In the genomic region with DNA sequence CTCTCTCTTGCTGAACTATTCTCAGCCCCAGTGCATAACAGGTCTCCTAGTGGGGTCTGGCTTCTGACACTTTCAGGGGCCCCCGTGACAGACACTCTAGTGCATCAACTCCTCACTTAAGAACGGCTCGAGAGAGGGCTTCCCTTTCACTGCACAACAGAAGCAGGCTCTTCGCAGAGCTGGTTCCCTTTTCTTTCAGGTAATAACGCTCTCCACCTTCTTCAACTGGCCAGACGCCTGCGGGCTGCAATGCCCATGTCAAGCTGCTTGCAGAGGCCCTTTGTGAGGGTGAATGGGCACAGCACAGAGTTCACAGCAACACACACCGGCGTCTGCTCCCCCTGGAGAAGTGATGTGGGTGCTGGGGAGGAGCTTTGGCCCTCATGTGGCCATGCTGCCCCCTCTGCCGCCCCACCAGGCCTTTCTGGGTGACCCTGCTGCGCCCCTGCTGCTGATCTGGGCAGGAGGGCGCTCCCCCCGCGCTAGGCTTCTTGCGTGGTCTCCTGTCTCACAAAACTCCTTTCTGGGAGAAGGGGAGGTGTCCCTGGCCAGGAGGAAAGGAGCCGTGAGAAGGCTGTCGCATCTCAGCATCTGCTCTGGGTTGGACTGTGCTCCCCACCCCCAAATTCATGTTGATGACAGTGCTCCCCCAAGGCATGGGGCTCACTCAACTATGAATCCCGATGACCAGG, we compare ENCODE assay signal across 1 cellular context.
TF ChIP-seq lines count a peak whose summit lies in the region.

No MANE protein-coding gene starts in this region.

TF ChIP-seq in GM12878, 131 proteins besides CTCF, POLR2A, EP300 and RAD21:
- TF ChIP-seq LARP7 (IDR thresholded peaks at IDR 0.05) (no peak), POLR2AphosphoS2 (IDR thresholded peaks at IDR 0.05; ENCODE audit: low read depth, low read length) (0 out of 2 replicates have a peak, but pooled peaks have one; percentile 13)
- TF ChIP-seq, protein P1, sequence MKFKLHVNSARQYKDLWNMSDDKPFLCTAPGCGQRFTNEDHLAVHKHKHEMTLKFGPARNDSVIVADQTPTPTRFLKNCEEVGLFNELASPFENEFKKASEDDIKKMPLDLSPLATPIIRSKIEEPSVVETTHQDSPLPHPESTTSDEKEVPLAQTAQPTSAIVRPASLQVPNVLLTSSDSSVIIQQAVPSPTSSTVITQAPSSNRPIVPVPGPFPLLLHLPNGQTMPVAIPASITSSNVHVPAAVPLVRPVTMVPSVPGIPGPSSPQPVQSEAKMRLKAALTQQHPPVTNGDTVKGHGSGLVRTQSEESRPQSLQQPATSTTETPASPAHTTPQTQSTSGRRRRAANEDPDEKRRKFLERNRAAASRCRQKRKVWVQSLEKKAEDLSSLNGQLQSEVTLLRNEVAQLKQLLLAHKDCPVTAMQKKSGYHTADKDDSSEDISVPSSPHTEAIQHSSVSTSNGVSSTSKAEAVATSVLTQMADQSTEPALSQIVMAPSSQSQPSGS (IDR thresholded peaks at IDR 0.05; ENCODE audit: low read length) = no peak
